Comparison of ENCODE assay signal across 13 cellular contexts in the genomic region with DNA sequence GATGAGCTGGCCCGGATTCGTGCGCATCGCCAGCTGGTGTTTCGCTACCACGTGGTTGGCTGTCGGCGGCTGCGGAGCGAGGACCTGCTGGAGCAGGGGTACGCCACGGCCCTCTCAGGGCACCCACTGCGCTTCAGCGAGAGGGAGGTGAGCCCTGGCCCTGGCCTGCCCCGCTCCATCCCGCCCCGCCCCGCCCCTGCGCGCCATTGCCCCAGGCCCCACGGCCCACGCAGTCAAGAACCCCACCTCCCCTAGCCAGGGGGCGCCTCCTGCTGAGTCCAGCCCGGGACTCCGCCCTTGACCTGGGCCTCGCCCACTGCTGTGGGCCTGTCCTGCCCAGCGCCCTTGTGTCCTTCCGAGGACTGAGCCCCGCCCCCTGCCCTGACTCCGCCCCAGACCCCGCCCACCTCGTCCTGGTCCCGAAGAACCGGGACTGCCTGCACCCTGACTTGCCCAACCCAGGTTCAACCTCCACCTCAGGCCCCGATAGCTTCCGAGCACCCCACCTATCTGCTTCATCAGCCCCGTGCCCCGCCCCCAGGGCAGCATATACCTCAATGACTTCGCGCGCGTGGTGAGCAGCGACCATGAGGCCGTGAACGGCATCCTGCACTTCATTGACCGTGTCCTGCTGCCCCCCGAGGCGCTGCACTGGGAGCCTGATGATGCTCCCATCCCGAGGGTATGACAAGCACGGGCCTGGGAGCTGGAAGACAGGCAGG. TPM values are rescaled to one million over a fixed set of nuclear protein-coding genes. Genes with fewer than 3 reads are reported as not detected.
DNase-seq lines count a peak whose midpoint lies in the region; ATAC-seq and TF ChIP-seq lines count a peak whose summit lies in the region.
"Had no signal": no experiment of that assay in that cellular context is flagged by ENCODE, and none has a peak within 500 bp of the region (broad histone marks: within the 10 kb centered on the region; RNA-seq: fewer than 3 reads in every experiment).

No MANE protein-coding gene starts in this region.

- peak overlapping the region; percentile 27 for H3K4me3 ChIP-seq in epithelial cell of esophagus (ENCODE audit: low read length)
- peak overlapping the region in 1 of 2 donors; percentile 11 for H3K4me3 ChIP-seq in left lung
- H3K4me3 ChIP-seq in tibial nerve: peak overlapping the region; percentile 2 to 45 (median 19)
- H3K4me3 ChIP-seq in SJCRH30: no peak overlapping the region
- H3K4me3 ChIP-seq: prostate gland had no signal

- no peak overlapping the region for H3K27ac ChIP-seq in left lung
- no peak overlapping the region for H3K27ac ChIP-seq in tibial nerve
- H3K27ac ChIP-seq in SJCRH30: no peak overlapping the region
- H3K27ac ChIP-seq: epithelial cell of prostate, prostate gland had no signal

- peak; percentile 53 for ATAC-seq in left lung
- ATAC-seq: left lobe of liver had no signal

- TF ChIP-seq POLR2A in tibial nerve (IDR thresholded peaks at IDR 0.05): no peak

- intact Hi-C loops in left lung (cut with DNase I) (no loop called here), posterior vena cava (cut with DNase I) (no loop called here)

- H3K9me3 ChIP-seq in left lung (no peaks in the 10 kb centered on the region), tibial nerve (no peaks in the 10 kb centered on the region), SJCRH30 (replicated peaks) (no peaks in the 10 kb centered on the region)
- H3K9me3 ChIP-seq: prostate gland had no signal

- no peaks in the 10 kb centered on the region for H3K27me3 ChIP-seq in left lung
- no peaks in the 10 kb centered on the region for H3K27me3 ChIP-seq in tibial nerve
- H3K27me3 ChIP-seq in SJCRH30: peaks cover 8% of the 10 kb centered on the region; the same call in 1 of the 2 replicates

- no peak for TF ChIP-seq CTCF in epithelial cell of esophagus (IDR thresholded peaks at IDR 0.05; ENCODE audit: insufficient read depth, low read depth, low read length, missing control alignments)
- no peak for TF ChIP-seq CTCF in left lung (IDR thresholded peaks at IDR 0.05)
- TF ChIP-seq CTCF in tibial nerve (IDR thresholded peaks at IDR 0.05): no peak

- TF ChIP-seq EP300 in tibial nerve (IDR thresholded peaks at IDR 0.05): no peak

- DNase-seq in HK-2 (ENCODE audit: unreplicated experiment) (peak; percentile 26), epithelial cell of esophagus (ENCODE audit: low read depth) (peak; percentile 24), left lung (peak in 1 of 2 donors; percentile 81), tibial nerve (ENCODE audit: low spot score in 2 of 2) (no peak), T-helper 9 cell (no peak), posterior vena cava (ENCODE audit: low spot score) (no peak), SJCRH30 (no peak)
- DNase-seq: activated CD8-positive, alpha-beta memory T cell treated with anti-CD3 and anti-CD28 coated beads, Interleukin-2, amount 50 U/mL, for 48 hours; DMS53; NCI-H187 treated with DMSO at 0.1 percent for 48 hours had no signal

- peaks cover 0 to 100% of the 10 kb centered on the region in 2 donors for H3K36me3 ChIP-seq in left lung
- H3K36me3 ChIP-seq in tibial nerve: peaks cover 0 to 75% (median 0%) of the 10 kb centered on the region in 3 donors
- no peaks in the 10 kb centered on the region; the same call in 1 of the 2 replicates for H3K36me3 ChIP-seq in SJCRH30
- H3K36me3 ChIP-seq: prostate gland had no signal

- no peaks in the 10 kb centered on the region for H3K4me1 ChIP-seq in left lung
- H3K4me1 ChIP-seq in tibial nerve: peaks cover 0 to 24% (median 5%) of the 10 kb centered on the region in 4 donors
- H3K4me1 ChIP-seq in SJCRH30: no peaks in the 10 kb centered on the region
- H3K4me1 ChIP-seq: prostate gland had no signal

- WGBS in tibial nerve, 2 donors: 28% methylated on average over 25 of the region's 50 CpGs; no CpG with 5 or more reads in 1 of the 2 donors

RNA-seq across cellular contexts. Expression of gene NT5DC2, which starts 14.8 kb away (rescaled TPM):
- total RNA-seq in left lung: 10 to 100 TPM; 81.8 to 83.1 TPM
- 100 to 1,000 TPM in 2 of 4 donors, 10 to 100 TPM in 2; 71.1 to 133 (median 94.2) TPM for total RNA-seq in tibial nerve
- total RNA-seq in posterior vena cava: 10 to 100 TPM; 42.7 to 48.6 TPM
- total RNA-seq in SJCRH30 (2014; rRNA removed; shearing (Covaris generic)): 140 and 152 TPM in 2 replicates

RNA-seq across cellular contexts. Expression of gene UQCC5, which starts 17.5 kb away (rescaled TPM):
- total RNA-seq in left lung: 10 to 100 TPM; 19.0 to 20.4 TPM
- 10 to 100 TPM in 2 of 4 donors, 1 to 10 TPM in 2; 1.2 to 23.9 (median 9.5) TPM for total RNA-seq in tibial nerve
- total RNA-seq in posterior vena cava: 10 to 100 TPM; 13.8 to 22.8 TPM
- total RNA-seq in SJCRH30 (2014; rRNA removed; shearing (Covaris generic)): 12.7 and 13.2 TPM in 2 replicates

RNA-seq across cellular contexts. Expression of gene STAB1, which starts 23.7 kb away (rescaled TPM):
- total RNA-seq in left lung (100 to 1,000 TPM; 122 to 334 TPM), tibial nerve (100 to 1,000 TPM; 167 to 527 (median 264) TPM), posterior vena cava (100 to 1,000 TPM; 303 to 498 TPM)
- not detected in 2 replicates for total RNA-seq in SJCRH30 (2014; rRNA removed; shearing (Covaris generic))

Comparison
In these comparisons a context has a peak if more than half of its experiments do, and no peak if none do; other contexts are left out.
1. DNase-seq: peak in HK-2 (single experiment) and epithelial cell of esophagus (single experiment); none in tibial nerve (0 of 2), T-helper 9 cell (single experiment), posterior vena cava (single experiment) and SJCRH30 (0 of 2).
2. RNA of gene STAB1, which starts 23.7 kb away (total RNA-seq): 303 to 498 TPM in posterior vena cava, 122 to 334 TPM in left lung and 167 to 527 TPM in tibial nerve; not detected in SJCRH30; every median in the first group is over 100 times any median in the second.